ENCODE assay signal across 10 cellular contexts in the genomic region with DNA sequence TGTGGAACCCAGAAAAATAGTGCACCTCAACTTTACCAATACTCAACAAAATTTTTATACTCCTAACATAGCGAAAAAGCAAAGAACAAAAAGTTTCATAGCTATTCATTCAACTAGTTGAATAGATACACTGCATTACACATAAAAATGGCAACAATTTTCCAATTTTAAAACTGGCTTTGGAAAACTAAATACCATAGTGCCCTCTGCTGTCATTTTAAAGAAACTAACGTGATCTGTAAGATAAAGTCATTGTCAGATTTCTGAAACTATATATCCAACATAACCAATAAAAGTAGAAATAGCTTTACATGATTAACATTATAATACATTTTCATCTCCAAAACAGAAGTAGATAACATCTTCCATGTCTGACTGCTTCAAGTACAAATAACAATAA. TPM values are rescaled to one million over a fixed set of nuclear protein-coding genes. Genes with fewer than 3 reads are reported as not detected.
DNase-seq lines count a peak whose midpoint lies in the region; ATAC-seq and TF ChIP-seq lines count a peak whose summit lies in the region.
"Had no signal": no experiment of that assay in that cellular context is flagged by ENCODE, and none has a peak within 500 bp of the region (broad histone marks: within the 10 kb centered on the region; RNA-seq: fewer than 3 reads in every experiment).

No MANE protein-coding gene starts in this region.

- no peaks in the 10 kb centered on the region for H3K4me1 Mint-ChIP-seq in activated naive CD4-positive, alpha-beta T cell treated with anti-CD3 and anti-CD28 coated beads for 36 hours (ENCODE audit: low read depth)

- intact Hi-C loops in activated naive CD4-positive, alpha-beta T cell treated with anti-CD3 and anti-CD28 coated beads for 36 hours (cut with micrococcal nuclease), result loop anchor here (2.0 to 10.0 kb wide), 2 partner anchors 162 to 1502 kb away; no protein-coding TSS in a partner anchor

- peaks cover 7% of the 10 kb centered on the region for H3K36me3 Mint-ChIP-seq in activated naive CD4-positive, alpha-beta T cell treated with anti-CD3 and anti-CD28 coated beads for 36 hours (ENCODE audit: low read depth)

- H3K27me3 ChIP-seq in foreskin keratinocyte, result no peaks in the 10 kb centered on the region

- CTCF ChIA-PET in activated naive CD4-positive, alpha-beta T cell treated with anti-CD3 and anti-CD28 coated beads for 36 hours (lab: Charles Lee), result interaction anchor here (0.6 to 2.5 kb wide), 8 partner anchors 15 to 1502 kb away, joined by 3 to 10 read pairs (median 4); a partner anchor contains a TSS

- ATAC-seq in foreskin keratinocyte (peak; percentile 23), GM18520 (IDR thresholded peaks at IDR 0.05; ENCODE audit: unreplicated experiment) (no peak)

- DNase-seq in AG09319 (ENCODE audit: extremely low read depth, low read depth), result no peak
- DNase-seq in HS-5 (ENCODE audit: low read depth), result peak; percentile 5
- peak; percentile 47 for DNase-seq in SK-MEL-5 (ENCODE audit: low read depth, low spot score)
- DNase-seq in foreskin keratinocyte, result peak in 1 of 2 donors; percentile 24
- no peak for DNase-seq in NK-92 (lab: John Stamatoyannopoulos, UW; ENCODE audit: unreplicated experiment)
- no peak for DNase-seq in activated naive CD4-positive, alpha-beta T cell treated with anti-CD3 and anti-CD28 coated beads for 36 hours
- DNase-seq in NCI-H187 treated with DMSO at 0.1 percent for 48 hours (lab: John Stamatoyannopoulos, UW), result no peak

- in situ Hi-C loops in SK-MEL-5 (cut with HindIII; ENCODE audit: low pct_unique_long_range_greater_than_20kb, low sequenced_read_pairs), result no loop called here

- no peak overlapping the region for H3K27ac ChIP-seq in foreskin keratinocyte

- peak; percentile 30 for TF ChIP-seq CTCF in AG09319 (IDR thresholded peaks at IDR 0.05; ENCODE audit: low read depth, low read length)
- TF ChIP-seq CTCF in foreskin keratinocyte (conservative IDR thresholded peaks at IDR 0.05), result peak; percentile 69

- no peaks in the 10 kb centered on the region for H3K27me3 Mint-ChIP-seq in activated naive CD4-positive, alpha-beta T cell treated with anti-CD3 and anti-CD28 coated beads for 36 hours (ENCODE audit: low read depth)
- H3K27me3 Mint-ChIP-seq: memory B cell had no signal

- H3K9me3 Mint-ChIP-seq in activated naive CD4-positive, alpha-beta T cell treated with anti-CD3 and anti-CD28 coated beads for 36 hours, result no peaks in the 10 kb centered on the region
- H3K9me3 Mint-ChIP-seq: activated T-helper 2 cell treated with anti-CD3 and anti-CD28 coated beads, Interferon-gamma antibody, Interleukin-2, Interleukin-4, amounts not matched to agents 10 μg/mL and 5 μg/mL and 100 μg/mL, durations not matched to agents 14 hours and 24 hours and 36 hours had no signal

- H3K4me1 ChIP-seq in foreskin keratinocyte, result no peaks in the 10 kb centered on the region

- no peak overlapping the region for H3K27ac Mint-ChIP-seq in activated naive CD4-positive, alpha-beta T cell treated with anti-CD3 and anti-CD28 coated beads for 36 hours
- H3K27ac Mint-ChIP-seq: activated T-helper 2 cell treated with anti-CD3 and anti-CD28 coated beads, Interferon-gamma antibody, Interleukin-2, Interleukin-4, amounts not matched to agents 10 μg/mL and 5 μg/mL and 100 μg/mL, durations not matched to agents 14 hours and 24 hours and 36 hours; memory B cell had no signal

- no peak overlapping the region for H3K4me3 Mint-ChIP-seq in activated naive CD4-positive, alpha-beta T cell treated with anti-CD3 and anti-CD28 coated beads for 36 hours
- H3K4me3 Mint-ChIP-seq: memory B cell had no signal

RNA-seq across cellular contexts. Expression of a gene that starts 31.6 kb away (rescaled TPM):
- 17.0 and 23.6 TPM in 2 replicates for total RNA-seq in SK-MEL-5 (2014; rRNA removed; shearing (Covaris generic))
- 16.3 and 16.8 TPM in 2 replicates for polyA plus RNA-seq in SK-MEL-5 (2015; cell fraction: cytosol; rRNA removed)
- 3.7 and 4.3 TPM in 2 replicates for polyA plus RNA-seq in SK-MEL-5 (2015; cell fraction: nucleus; rRNA removed)
- total RNA-seq in foreskin keratinocyte, result 3.3 and 4.1 TPM in 2 replicates
- polyA plus RNA-seq in foreskin keratinocyte, result 0.54 and 0.78 TPM in 2 replicates
- 1 to 10 TPM; 4.0 to 5.5 TPM for total RNA-seq in activated naive CD4-positive, alpha-beta T cell treated with anti-CD3 and anti-CD28 coated beads for 36 hours

Comparison
In these comparisons a context has a peak if more than half of its experiments do, and no peak if none do; other contexts are left out.
1. DNase-seq: peak in HS-5 (single experiment) and SK-MEL-5 (single experiment); none in AG09319 (single experiment), NK-92 (single experiment), activated naive CD4-positive, alpha-beta T cell treated with anti-CD3 and anti-CD28 coated beads for 36 hours (single experiment) and NCI-H187 treated with DMSO at 0.1 percent for 48 hours (single experiment).